In genomic region chr17:7953266-7953665, GRCh38 we compare ENCODE assay signal across 7 cellular contexts. TPM values are rescaled to one million over a fixed set of nuclear protein-coding genes. Genes with fewer than 3 reads are reported as not detected.
"Had no signal": no experiment of that assay in that cellular context is flagged by ENCODE, and none has a peak within 500 bp of the region (broad histone marks: within the 10 kb centered on the region; RNA-seq: fewer than 3 reads in every experiment).

No MANE protein-coding gene starts in this region.

RNA-seq across cellular contexts. Expression of gene GUCY2D, which starts 49.1 kb away (rescaled TPM):
- total RNA-seq: dermis microvascular lymphatic vessel endothelial cell, esophagus squamous epithelium, gastrocnemius medialis, glomerular endothelial cell, kidney epithelial cell, left ventricle myocardium superior had no signal
- polyA plus RNA-seq: heart right ventricle had no signal
